8 cellular contexts compared by ENCODE assay signal in genomic region chr4:168514249-168514852, GRCh38.
DNase-seq lines count a peak whose midpoint lies in the region; ATAC-seq and TF ChIP-seq lines count a peak whose summit lies in the region.

No MANE protein-coding gene starts in this region.

- peak; percentile 32 for DNase-seq in GM03348 (ENCODE audit: low spot score)
- DNase-seq in NCI-H1694 (lab: John Stamatoyannopoulos, UW): peak; percentile 66
- DNase-seq in choroid plexus epithelial cell (ENCODE audit: low read depth): peak; percentile 65
- no peak for DNase-seq in activated effector memory CD4-positive, alpha-beta T cell treated with anti-CD3 and anti-CD28 coated beads, Interleukin-2, amount 50 U/mL, for 16 hours
- no peak for DNase-seq in effector CD8-positive, alpha-beta T cell (lab: John Stamatoyannopoulos, UW)

- H2AFZ ChIP-seq in parathyroid adenoma: no peak overlapping the region

- H3K79me2 ChIP-seq in parathyroid adenoma: no peaks in the 10 kb centered on the region

- ATAC-seq in GM21717 (IDR thresholded peaks at IDR 0.05; ENCODE audit: unreplicated experiment): no peak
- no peak for ATAC-seq in HG02970 (IDR thresholded peaks at IDR 0.05; ENCODE audit: low FRiP score, unreplicated experiment)

- no peaks in the 10 kb centered on the region for H3K4me1 ChIP-seq in parathyroid adenoma

- H3K4me2 ChIP-seq in parathyroid adenoma (ENCODE audit: low read length): no peak overlapping the region

- no peaks in the 10 kb centered on the region for H3K27me3 ChIP-seq in parathyroid adenoma (ENCODE audit: control insufficient read depth, insufficient read depth, low read length)

- H3K9me3 ChIP-seq in parathyroid adenoma (ENCODE audit: control insufficient read depth, low read length): no peaks in the 10 kb centered on the region

- TF ChIP-seq CTCF in choroid plexus epithelial cell (conservative IDR thresholded peaks at IDR 0.05; ENCODE audit: low read depth, low read length) (peak; percentile 40), parathyroid adenoma (IDR thresholded peaks at IDR 0.05) (peak; percentile 30)

- no peak overlapping the region for H3K27ac ChIP-seq in parathyroid adenoma

- no peaks in the 10 kb centered on the region for H3K36me3 ChIP-seq in parathyroid adenoma (ENCODE audit: control insufficient read depth, insufficient read depth, low read length)

- H3K9ac ChIP-seq in parathyroid adenoma: no peak overlapping the region

- H3K4me3 ChIP-seq in choroid plexus epithelial cell (ENCODE audit: low read depth, low read length) (no peak overlapping the region), parathyroid adenoma (ENCODE audit: low read depth, low read length) (no peak overlapping the region)

Comparison
In these comparisons a context has a peak if more than half of its experiments do, and no peak if none do; other contexts are left out.
1. DNase-seq: peak in GM03348 (single experiment), NCI-H1694 (single experiment) and choroid plexus epithelial cell (single experiment); none in activated effector memory CD4-positive, alpha-beta T cell treated with anti-CD3 and anti-CD28 coated beads, Interleukin-2, amount 50 U/mL, for 16 hours (single experiment) and effector CD8-positive, alpha-beta T cell (single experiment).